ENCODE assay signal across 9 cellular contexts in the genomic region with DNA sequence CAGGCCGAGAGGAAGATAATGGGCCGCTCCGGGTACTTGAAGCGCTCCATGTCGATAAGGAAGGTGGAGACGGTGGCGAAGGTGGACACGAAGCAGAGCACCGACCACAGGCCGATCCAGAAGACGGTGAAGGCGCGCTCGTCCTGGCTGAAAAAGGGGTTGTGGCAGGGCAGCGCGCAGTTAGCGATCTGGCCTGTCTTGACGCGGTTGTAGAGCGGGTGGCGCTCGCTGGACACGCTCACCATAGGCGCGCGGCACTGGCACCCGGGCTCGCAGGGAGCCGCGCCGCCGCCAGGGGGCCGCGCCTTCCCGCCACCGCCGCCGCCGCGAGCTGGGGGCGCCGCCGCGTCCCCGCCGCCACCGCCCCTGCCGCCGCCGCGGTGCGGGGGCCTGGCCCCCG. TPM values are rescaled to one million over a fixed set of nuclear protein-coding genes. Genes with fewer than 3 reads are reported as not detected.
A peak's percentile ranks its signal among the peaks of the same experiment; 100 is the strongest.
DNase-seq lines count a peak whose midpoint lies in the region; ATAC-seq and TF ChIP-seq lines count a peak whose summit lies in the region.
"Had no signal": no experiment of that assay in that cellular context is flagged by ENCODE, and none has a peak within 500 bp of the region (broad histone marks: within the 10 kb centered on the region; RNA-seq: fewer than 3 reads in every experiment).

No MANE protein-coding gene starts in this region.

- H3K27ac ChIP-seq in OCI-LY7 (ENCODE audit: low read depth, low read length, poor library complexity, severe bottlenecking) (no peak overlapping the region), rectal smooth muscle tissue (ENCODE audit: low read depth, low read length) (peak overlapping the region; percentile 68), Karpas-422 (ENCODE audit: low read length) (no peak overlapping the region)

- no peaks in the 10 kb centered on the region for H3K79me2 ChIP-seq in OCI-LY7 (ENCODE audit: insufficient read depth, low read depth, low read length)
- no peaks in the 10 kb centered on the region for H3K79me2 ChIP-seq in Karpas-422 (ENCODE audit: low read length)

- H3K9ac ChIP-seq in rectal smooth muscle tissue (ENCODE audit: low read length) = peak overlapping the region; percentile 40
- H3K9ac ChIP-seq in Karpas-422 (ENCODE audit: low read length) = no peak overlapping the region

- H2AFZ ChIP-seq in OCI-LY7 (ENCODE audit: low read length) (no peak overlapping the region), Karpas-422 (ENCODE audit: low read length) (no peak overlapping the region)

- H3K4me1 ChIP-seq in OCI-LY7 (ENCODE audit: insufficient read depth, low read length, poor library complexity, severe bottlenecking) = peaks cover 17% of the 10 kb centered on the region
- peaks cover 8% of the 10 kb centered on the region for H3K4me1 ChIP-seq in rectal smooth muscle tissue (ENCODE audit: control insufficient read depth, insufficient read depth, low read length)
- no peaks in the 10 kb centered on the region for H3K4me1 ChIP-seq in Karpas-422 (ENCODE audit: low read length)

- ATAC-seq in HG02884 (IDR thresholded peaks at IDR 0.05; ENCODE audit: unreplicated experiment) = peak; percentile 30

- H3K9me3 ChIP-seq in OCI-LY7 (ENCODE audit: low read length) (no peaks in the 10 kb centered on the region), Karpas-422 (ENCODE audit: low read length) (no peaks in the 10 kb centered on the region)

- H3K4me2 ChIP-seq in OCI-LY7 (ENCODE audit: low read length) (peak overlapping the region; percentile 24; the same call in 1 of the 2 replicates), Karpas-422 (ENCODE audit: low read depth, low read length, poor library complexity, severe bottlenecking) (no peak overlapping the region)

- no peak overlapping the region for H3K4me3 ChIP-seq in OCI-LY7 (ENCODE audit: low read depth, low read length, poor library complexity, severe bottlenecking)
- H3K4me3 ChIP-seq in rectal smooth muscle tissue (ENCODE audit: low read length) = peak overlapping the region; percentile 77
- H3K4me3 ChIP-seq in Karpas-422 (ENCODE audit: low read length) = no peak overlapping the region

- intact Hi-C loops in OCI-LY7 (cut with micrococcal nuclease; ENCODE audit: unreplicated experiment) = loop anchor here (2.0 to 10.0 kb wide), 3 partner anchors 304 to 894 kb away; a partner anchor contains a TSS

- H3K9me2 ChIP-seq in OCI-LY7 (ENCODE audit: insufficient read depth, low read length) (no peaks in the 10 kb centered on the region), Karpas-422 (replicated peaks; ENCODE audit: insufficient read depth, low read length) (no peaks in the 10 kb centered on the region)

- POLR2A ChIA-PET in OCI-LY7 (lab: Charles Lee) = no interaction called here

- peak; percentile 45 for DNase-seq in activated T-cell treated with anti-CD3 and anti-CD28 coated beads for 48 hours (ENCODE audit: low read depth)
- no peak for DNase-seq in activated T-cell treated with anti-CD3 and anti-CD28 coated beads for 4 hours
- peak; percentile 65 for DNase-seq in OCI-LY7 (ENCODE audit: low spot score)
- DNase-seq in astrocyte of the hippocampus (ENCODE audit: low read depth, low spot score) = peak; percentile 89
- DNase-seq in hypothalamus (lab: John Stamatoyannopoulos, UW) = peak in 39 of 51 donors; percentile 3 to 75 (median 32)
- no peak for DNase-seq in Karpas-422

- H3K27me3 ChIP-seq in rectal smooth muscle tissue (ENCODE audit: control insufficient read depth, insufficient read depth, low read length) = no peaks in the 10 kb centered on the region
- no peaks in the 10 kb centered on the region for H3K27me3 ChIP-seq in Karpas-422 (ENCODE audit: low read length)

- no peaks in the 10 kb centered on the region for H3K36me3 ChIP-seq in OCI-LY7 (ENCODE audit: insufficient read depth, low read length)
- no peaks in the 10 kb centered on the region for H3K36me3 ChIP-seq in rectal smooth muscle tissue (ENCODE audit: control insufficient read depth, insufficient read depth, low read length)
- H3K36me3 ChIP-seq in Karpas-422 (ENCODE audit: insufficient read depth, low read length) = no peaks in the 10 kb centered on the region

- no peaks in the 10 kb centered on the region for H4K20me1 ChIP-seq in OCI-LY7 (ENCODE audit: insufficient read depth, low read length)
- H4K20me1 ChIP-seq in Karpas-422 (ENCODE audit: insufficient read depth, low read depth, low read length) = no peaks in the 10 kb centered on the region

- BruUV-seq in OCI-LY7 (replicated peaks; lab: Mats Ljungman, UMichigan) = no TSS peak

- TF ChIP-seq CTCF in OCI-LY7 (conservative IDR thresholded peaks at IDR 0.05; ENCODE audit: low read length) = peak; percentile 28; the same call in 1 of the 2 replicates

- CTCF ChIA-PET in OCI-LY7 (lab: Charles Lee; ENCODE audit: unreplicated experiment) = no interaction called here

RNA-seq across cellular contexts. Expression of a gene that starts 1.6 kb away (rescaled TPM):
- 4.7 and 4.9 TPM in 2 replicates for total RNA-seq in OCI-LY7 (2014; rRNA removed; shearing (Covaris generic))
- total RNA-seq in OCI-LY7 (2022) = 3.9 and 4.2 TPM in 2 replicates
- 0.52 TPM in 1 of 2 replicates, not detected in the other for total RNA-seq in Karpas-422 (2014; rRNA removed; shearing (Covaris generic); ENCODE audit: low replicate concordance)

RNA-seq across cellular contexts. Expression of a gene that starts 35.3 kb away (rescaled TPM):
- total RNA-seq in OCI-LY7 (2014; rRNA removed; shearing (Covaris generic)) = not detected in 2 replicates
- not detected in 2 replicates for total RNA-seq in OCI-LY7 (2022)
- total RNA-seq in Karpas-422 (2014; rRNA removed; shearing (Covaris generic); ENCODE audit: low replicate concordance) = not detected in 2 replicates
- total RNA-seq: renal cortical epithelial cell had no signal

Comparison
In these comparisons a context has a peak if more than half of its experiments do, and no peak if none do; other contexts are left out.
1. DNase-seq: peak in activated T-cell treated with anti-CD3 and anti-CD28 coated beads for 48 hours (single experiment), OCI-LY7 (single experiment), astrocyte of the hippocampus (single experiment) and hypothalamus (39 of 51); none in activated T-cell treated with anti-CD3 and anti-CD28 coated beads for 4 hours (single experiment) and Karpas-422 (single experiment).